In genomic region chr4:107183155-107183774, GRCh38 we compare ENCODE assay signal across 8 cellular contexts.
DNase-seq lines count a peak whose midpoint lies in the region; TF ChIP-seq lines count a peak whose summit lies in the region.

No MANE protein-coding gene starts in this region.

- 5 to 6% (median 6%) methylated on average over 3 of the region's 3 CpGs for WGBS in ovary, 3 donors

- H3K4me3 ChIP-seq in HFF-Myc (replicated peaks; ENCODE audit: low read depth, low read length) = no peak overlapping the region
- H3K4me3 ChIP-seq in LNCaP clone FGC (ENCODE audit: low read depth, low read length) = no peak overlapping the region
- no peak overlapping the region for H3K4me3 ChIP-seq in foreskin fibroblast (ENCODE audit: low read depth in 1 of 2, low read length in 2 of 2)
- no peak overlapping the region for H3K4me3 ChIP-seq in ovary

- no peaks in the 10 kb centered on the region for H3K9me3 ChIP-seq in ovary

- no peaks in the 10 kb centered on the region for H3K27me3 ChIP-seq in ovary

- TF ChIP-seq CTCF in AG09319 (IDR thresholded peaks at IDR 0.05; ENCODE audit: low read depth, low read length) = peak; percentile 81
- peak; percentile 77 for TF ChIP-seq CTCF in GM12873 (IDR thresholded peaks at IDR 0.05; ENCODE audit: insufficient read depth, low read depth, low read length, missing control alignments)
- TF ChIP-seq CTCF in HFF-Myc (IDR thresholded peaks at IDR 0.05; ENCODE audit: low read depth, low read length, missing control alignments) = peak; percentile 71
- TF ChIP-seq CTCF in LNCaP clone FGC (IDR thresholded peaks at IDR 0.05; ENCODE audit: control insufficient read depth, extremely low read depth, insufficient read depth) = peak; percentile 83
- TF ChIP-seq CTCF in foreskin fibroblast (IDR thresholded peaks at IDR 0.05; ENCODE audit: low read depth, low read length) = peak; percentile 72
- peak in 2 of 3 donors; percentile 30 to 42 for TF ChIP-seq CTCF in ovary (IDR thresholded peaks at IDR 0.05)

- H3K27ac ChIP-seq in ovary = no peak overlapping the region

- no peaks in the 10 kb centered on the region for H3K36me3 ChIP-seq in ovary

- intact Hi-C loops in ovary (cut with DNase I) = no loop called here

- TF ChIP-seq POLR2A in ovary (IDR thresholded peaks at IDR 0.05) = no peak

- DNase-seq in AG09319 (ENCODE audit: extremely low read depth, low read depth) (peak; percentile 20), HFF-Myc (ENCODE audit: extremely low read depth, low read depth) (peak; percentile 58), LNCaP clone FGC (ENCODE audit: low read depth) (peak; percentile 8), T1000 (lab: John Stamatoyannopoulos, UW) (peak; percentile 7), foreskin fibroblast (peak; percentile 40 to 80), ovary (peak in 1 of 5 donors; percentile 16)
- no peak for DNase-seq in stimulated activated CD8-positive, alpha-beta memory T cell treated with anti-CD3 and anti-CD28 coated beads, Interleukin-4, amount 100 ng/mL, for 48 hours

- TF ChIP-seq EP300 in ovary (IDR thresholded peaks at IDR 0.05) = no peak

- no peaks in the 10 kb centered on the region for H3K4me1 ChIP-seq in ovary (ENCODE audit: insufficient read depth)
